In genomic region chr19:48907671-48908070, GRCh38 we compare ENCODE assay signal across 9 cellular contexts. TPM values are rescaled to one million over a fixed set of nuclear protein-coding genes. Genes with fewer than 3 reads are reported as not detected.
DNase-seq lines count a peak whose midpoint lies in the region; ATAC-seq, FAIRE-seq and TF ChIP-seq lines count a peak whose summit lies in the region.
"Had no signal": no experiment of that assay in that cellular context is flagged by ENCODE, and none has a peak within 500 bp of the region (broad histone marks: within the 10 kb centered on the region; RNA-seq: fewer than 3 reads in every experiment).

No MANE protein-coding gene starts in this region.

- no peak overlapping the region for H3K4me3 ChIP-seq in Caco-2 (ENCODE audit: low read depth, low read length)
- peak overlapping the region in 1 of 3 experiments; percentile 33; a peak in 2 of 6 replicates for H3K4me3 ChIP-seq in HepG2 (replicated peaks in 1 of 3; ENCODE audit: insufficient read depth in 1 of 3, low read depth in 2 of 3, low read length in 3 of 3)

- peak; percentile 32 to 79 for TF ChIP-seq EP300 in HepG2 (IDR thresholded peaks at IDR 0.05; ENCODE audit: low read depth in 2 of 2, low read length in 2 of 2)
- peak; percentile 52 for TF ChIP-seq EP300 in HepG2 (CRISPR knock-in tag; IDR thresholded peaks at IDR 0.05; ENCODE audit: borderline replicate concordance)

- no peaks in the 10 kb centered on the region for H3K27me3 ChIP-seq in Caco-2 (replicated peaks; ENCODE audit: control insufficient read depth, insufficient read depth, low read length)
- H3K27me3 ChIP-seq in HepG2 (ENCODE audit: control insufficient read depth in 1 of 2, insufficient read depth in 2 of 2, low read length in 2 of 2): no peaks in the 10 kb centered on the region
- H3K27me3 ChIP-seq: foreskin keratinocyte had no signal

- H3K36me3 ChIP-seq in Caco-2 (ENCODE audit: control insufficient read depth, insufficient read depth, low read length) (peaks cover 2% of the 10 kb centered on the region; the same call in 1 of the 2 replicates), HepG2 (replicated peaks in 1 of 2; ENCODE audit: control insufficient read depth in 1 of 2, insufficient read depth in 2 of 2, low read length in 2 of 2) (peaks cover 11 to 44% of the 10 kb centered on the region in 2 experiments)

- in situ Hi-C loops in HepG2 (cut with HindIII; ENCODE audit: extremely low pct_ligation_motif_present, low pct_unique_long_range_greater_than_20kb): no loop called here

- H2AFZ ChIP-seq in HepG2 (ENCODE audit: low read length): no peak overlapping the region

- H3K9ac ChIP-seq in HepG2 (ENCODE audit: insufficient read depth, low read depth, low read length): peak overlapping the region; percentile 40

- peak overlapping the region; percentile 39 for H3K4me3 Mint-ChIP-seq in Caco-2 (ENCODE audit: unreplicated experiment)
- no peak overlapping the region for H3K4me3 Mint-ChIP-seq in stimulated activated naive CD8-positive, alpha-beta T cell treated with anti-CD3 and anti-CD28 coated beads, Interleukin-15, amount 100 ng/mL, for 72 hours
- H3K4me3 Mint-ChIP-seq in activated naive CD4-positive, alpha-beta T cell treated with anti-CD3 and anti-CD28 coated beads for 36 hours: no peak overlapping the region
- H3K4me3 Mint-ChIP-seq: activated T-cell treated with anti-CD3 and anti-CD28 coated beads, Interleukin-2, amount 50 U/mL, for 4 hours had no signal

- H3K36me3 Mint-ChIP-seq in Caco-2 (ENCODE audit: insufficient read depth, unreplicated experiment): peaks cover 65% of the 10 kb centered on the region
- H3K36me3 Mint-ChIP-seq in activated naive CD4-positive, alpha-beta T cell treated with anti-CD3 and anti-CD28 coated beads for 36 hours (ENCODE audit: low read depth): peaks cover 50% of the 10 kb centered on the region

- TF ChIP-seq POLR2A in HepG2 (IDR thresholded peaks at IDR 0.05; ENCODE audit: insufficient read depth in 1 of 2, low read depth in 2 of 2, low read length in 2 of 2): no peak

- no peak for TF ChIP-seq RAD21 in HepG2 (CRISPR knock-in tag; IDR thresholded peaks at IDR 0.05)

- BruUV-seq in Caco-2 (replicated peaks; lab: Mats Ljungman, UMichigan) (no TSS peak), HepG2 (replicated peaks; lab: Mats Ljungman, UMichigan) (no TSS peak)

- POLR2A ChIA-PET in Caco-2 (lab: Charles Lee): no interaction called here
- POLR2A ChIA-PET in HepG2 (lab: Yijun Ruan, JAX): interaction anchor here (1.0 kb wide), 1 partner anchor 60 kb away, joined by 3 read pairs; no protein-coding TSS in a partner anchor

- ATAC-seq in HepG2: peak; percentile 93
- no peak for ATAC-seq in stimulated activated naive CD8-positive, alpha-beta T cell treated with anti-CD3 and anti-CD28 coated beads, Interleukin-15, amount 100 ng/mL, for 72 hours
- ATAC-seq: activated T-cell treated with anti-CD3 and anti-CD28 coated beads, Interleukin-2, amount 50 U/mL, for 4 hours; foreskin keratinocyte had no signal

- H3K4me1 Mint-ChIP-seq in Caco-2 (ENCODE audit: low read depth, unreplicated experiment): peaks cover 11% of the 10 kb centered on the region
- H3K4me1 Mint-ChIP-seq in stimulated activated naive CD8-positive, alpha-beta T cell treated with anti-CD3 and anti-CD28 coated beads, Interleukin-15, amount 100 ng/mL, for 72 hours: peaks cover 2% of the 10 kb centered on the region
- peaks cover under 1% of the 10 kb centered on the region for H3K4me1 Mint-ChIP-seq in activated naive CD4-positive, alpha-beta T cell treated with anti-CD3 and anti-CD28 coated beads for 36 hours (ENCODE audit: low read depth)

- H4K20me1 ChIP-seq in HepG2 (ENCODE audit: insufficient read depth, low read length): no peaks in the 10 kb centered on the region

- intact Hi-C loops in Caco-2 (cut with micrococcal nuclease; ENCODE audit: unreplicated experiment) (no loop called here), HepG2 (cut with micrococcal nuclease; ENCODE audit: unreplicated experiment) (loop anchor here (1.0 kb wide), 1 partner anchor 64 kb away; no protein-coding TSS in a partner anchor)
- intact Hi-C loops in activated naive CD4-positive, alpha-beta T cell treated with anti-CD3 and anti-CD28 coated beads for 36 hours (cut with micrococcal nuclease): no loop called here

- CTCF ChIA-PET in Caco-2 (lab: Charles Lee): no interaction called here
- CTCF ChIA-PET in HepG2 (lab: Yijun Ruan, JAX; ENCODE audit: low intra/inter-chr PET ratio, low total read pairs): no interaction called here
- CTCF ChIA-PET in activated naive CD4-positive, alpha-beta T cell treated with anti-CD3 and anti-CD28 coated beads for 36 hours (lab: Charles Lee): no interaction called here

- no peaks in the 10 kb centered on the region for H3K79me2 ChIP-seq in HepG2 (ENCODE audit: insufficient read depth, low read length)

- TF ChIP-seq CTCF in Caco-2 (IDR thresholded peaks at IDR 0.05; ENCODE audit: insufficient read depth in 1 of 2, low read depth in 1 of 2, low read length in 1 of 2, severe bottlenecking in 1 of 2, unreplicated experiment in 1 of 2): no peak
- no peak for TF ChIP-seq CTCF in HepG2 (CRISPR knock-in tag; IDR thresholded peaks at IDR 0.05)

- H3K27ac Mint-ChIP-seq in Caco-2 (ENCODE audit: unreplicated experiment): peak overlapping the region; percentile 71
- H3K27ac Mint-ChIP-seq in stimulated activated naive CD8-positive, alpha-beta T cell treated with anti-CD3 and anti-CD28 coated beads, Interleukin-15, amount 100 ng/mL, for 72 hours: no peak overlapping the region
- H3K27ac Mint-ChIP-seq in activated naive CD4-positive, alpha-beta T cell treated with anti-CD3 and anti-CD28 coated beads for 36 hours: no peak overlapping the region

- peak; percentile 93 for FAIRE-seq in HepG2 (lab: Jason Lieb, UNC)

- H3K27me3 Mint-ChIP-seq in Caco-2 (ENCODE audit: insufficient read depth, unreplicated experiment): no peaks in the 10 kb centered on the region
- H3K27me3 Mint-ChIP-seq in stimulated activated naive CD8-positive, alpha-beta T cell treated with anti-CD3 and anti-CD28 coated beads, Interleukin-15, amount 100 ng/mL, for 72 hours: no peaks in the 10 kb centered on the region
- H3K27me3 Mint-ChIP-seq in activated naive CD4-positive, alpha-beta T cell treated with anti-CD3 and anti-CD28 coated beads for 36 hours (ENCODE audit: low read depth): no peaks in the 10 kb centered on the region

- WGBS in HepG2 (ENCODE audit: low lambda C conversion rate): 2% methylated on average over 14 of the region's 14 CpGs

- DNase-seq in Caco-2 (peak; percentile 72 to 88), HepG2 (ENCODE audit: low spot score) (peak; percentile 83)
- no peak for DNase-seq in stimulated activated naive CD8-positive, alpha-beta T cell treated with anti-CD3 and anti-CD28 coated beads, Interleukin-15, amount 100 ng/mL, for 72 hours
- no peak for DNase-seq in activated naive CD4-positive, alpha-beta T cell treated with anti-CD3 and anti-CD28 coated beads for 36 hours
- DNase-seq: activated T-cell treated with anti-CD3 and anti-CD28 coated beads, Interleukin-2, amount 50 U/mL, for 4 hours; foreskin keratinocyte had no signal

- peaks cover 16% of the 10 kb centered on the region for H3K4me1 ChIP-seq in Caco-2
- peaks cover 22% of the 10 kb centered on the region for H3K4me1 ChIP-seq in HepG2 (ENCODE audit: insufficient read depth, low read length)
- H3K4me1 ChIP-seq: foreskin keratinocyte had no signal

- peak overlapping the region; percentile 77 for H3K27ac ChIP-seq in HepG2 (ENCODE audit: extremely low read length, insufficient read depth, low read length)
- H3K27ac ChIP-seq: foreskin keratinocyte had no signal

- peak overlapping the region; percentile 68 for H3K4me2 ChIP-seq in HepG2 (ENCODE audit: low read depth, low read length)

- H3K9me3 ChIP-seq in Caco-2: no peaks in the 10 kb centered on the region
- H3K9me3 ChIP-seq in HepG2 (ENCODE audit: low read length): no peaks in the 10 kb centered on the region

- no peaks in the 10 kb centered on the region for H3K9me3 Mint-ChIP-seq in Caco-2 (ENCODE audit: unreplicated experiment)
- H3K9me3 Mint-ChIP-seq in stimulated activated naive CD8-positive, alpha-beta T cell treated with anti-CD3 and anti-CD28 coated beads, Interleukin-15, amount 100 ng/mL, for 72 hours: no peaks in the 10 kb centered on the region
- no peaks in the 10 kb centered on the region for H3K9me3 Mint-ChIP-seq in activated naive CD4-positive, alpha-beta T cell treated with anti-CD3 and anti-CD28 coated beads for 36 hours
- H3K9me3 Mint-ChIP-seq: activated T-cell treated with anti-CD3 and anti-CD28 coated beads, Interleukin-2, amount 50 U/mL, for 4 hours had no signal

RNA-seq across cellular contexts. Expression of gene NUCB1, which starts 7.6 kb away (rescaled TPM):
- total RNA-seq in Caco-2 (2022): 140 and 142 TPM in 2 replicates
- 34.3 and 82.3 TPM in 2 replicates for total RNA-seq in HepG2 (2016; rRNA removed; fragmentation: Illumina TruSeq; extraction: Trizol)
- 9.0 and 9.7 TPM in 2 replicates for total RNA-seq in HepG2 (2016; cell fraction: cytosol; rRNA removed; fragmentation: Illumina TruSeq; extraction: Trizol; ENCODE audit: low read depth)
- total RNA-seq in HepG2 (2016; cell fraction: insoluble cytoplasmic fraction; rRNA removed; fragmentation: Illumina TruSeq; extraction: Trizol): 28.8 and 87.6 TPM in 2 replicates
- total RNA-seq in HepG2 (2016; cell fraction: membrane; rRNA removed; fragmentation: Illumina TruSeq; extraction: Trizol): 25.3 and 25.9 TPM in 2 replicates
- total RNA-seq in HepG2 (2016; cell fraction: nucleus; rRNA removed; fragmentation: Illumina TruSeq; extraction: Trizol): 82.3 and 93.1 TPM in 2 replicates
- polyA plus RNA-seq in HepG2 (2011; rRNA removed): 106 and 144 TPM in 2 replicates
- polyA plus RNA-seq in HepG2 (2011; cell fraction: cytosol; rRNA removed): 86.9 and 132 TPM in 2 replicates
- polyA plus RNA-seq in HepG2 (2011; cell fraction: nucleus; rRNA removed): 169 and 200 TPM in 2 replicates
- 83.2 and 101 TPM in 2 replicates for polyA plus RNA-seq in HepG2 (2012)
- 16.8 and 17.5 TPM in 2 replicates for polyA plus RNA-seq in HepG2 (2016; cell fraction: cytosol; fragmentation: Illumina TruSeq; extraction: Trizol; ENCODE audit: low read depth)
- 32.3 and 40.2 TPM in 2 replicates for polyA plus RNA-seq in HepG2 (2016; cell fraction: insoluble cytoplasmic fraction; fragmentation: Illumina TruSeq; extraction: Trizol; ENCODE audit: low read depth)
- 25.6 and 28.2 TPM in 2 replicates for polyA plus RNA-seq in HepG2 (2016; cell fraction: membrane; fragmentation: Illumina TruSeq; extraction: Trizol; ENCODE audit: low read depth)
- 164 and 172 TPM in 2 replicates for polyA plus RNA-seq in HepG2 (2016; cell fraction: nucleus; fragmentation: Illumina TruSeq; extraction: Trizol; ENCODE audit: insufficient read depth, low read depth)
- polyA minus RNA-seq in HepG2 (2011; rRNA and poly(A)+ RNA removed; ENCODE audit: low replicate concordance): 57.6 and 72.0 TPM in 2 replicates
- polyA minus RNA-seq in HepG2 (2011; cell fraction: cytosol; rRNA and poly(A)+ RNA removed): 40.4 and 44.8 TPM in 2 replicates
- polyA minus RNA-seq in HepG2 (2011; cell fraction: nucleus; rRNA and poly(A)+ RNA removed): 23.2 and 25.9 TPM in 2 replicates
- total RNA-seq in activated naive CD4-positive, alpha-beta T cell treated with anti-CD3 and anti-CD28 coated beads for 36 hours: 100 to 1,000 TPM; 172 to 182 TPM

RNA-seq across cellular contexts. Expression of gene TULP2, which starts 9.1 kb away (rescaled TPM):
- total RNA-seq in Caco-2 (2022) (0.61 and 1.1 TPM in 2 replicates), HepG2 (2016; rRNA removed; fragmentation: Illumina TruSeq; extraction: Trizol) (not detected in 2 replicates)
- total RNA-seq in HepG2 (2016; cell fraction: cytosol; rRNA removed; fragmentation: Illumina TruSeq; extraction: Trizol; ENCODE audit: low read depth): not detected in 2 replicates
- total RNA-seq in HepG2 (2016; cell fraction: insoluble cytoplasmic fraction; rRNA removed; fragmentation: Illumina TruSeq; extraction: Trizol): not detected in 2 replicates
- 0.12 TPM in 1 of 2 replicates, not detected in the other for total RNA-seq in HepG2 (2016; cell fraction: membrane; rRNA removed; fragmentation: Illumina TruSeq; extraction: Trizol)
- not detected in 2 replicates for total RNA-seq in HepG2 (2016; cell fraction: nucleus; rRNA removed; fragmentation: Illumina TruSeq; extraction: Trizol)
- polyA plus RNA-seq in HepG2 (2011; rRNA removed): 0.04 and 0.08 TPM in 2 replicates
- polyA plus RNA-seq in HepG2 (2011; cell fraction: cytosol; rRNA removed): 0.04 and 0.11 TPM in 2 replicates
- 0.23 and 0.24 TPM in 2 replicates for polyA plus RNA-seq in HepG2 (2011; cell fraction: nucleus; rRNA removed)
- 0.19 TPM in 1 of 2 replicates, not detected in the other for polyA plus RNA-seq in HepG2 (2012)
- polyA plus RNA-seq in HepG2 (2016; cell fraction: cytosol; fragmentation: Illumina TruSeq; extraction: Trizol; ENCODE audit: low read depth): not detected in 2 replicates
- not detected in 2 replicates for polyA plus RNA-seq in HepG2 (2016; cell fraction: insoluble cytoplasmic fraction; fragmentation: Illumina TruSeq; extraction: Trizol; ENCODE audit: low read depth)
- not detected in 2 replicates for polyA plus RNA-seq in HepG2 (2016; cell fraction: membrane; fragmentation: Illumina TruSeq; extraction: Trizol; ENCODE audit: low read depth)
- polyA plus RNA-seq in HepG2 (2016; cell fraction: nucleus; fragmentation: Illumina TruSeq; extraction: Trizol; ENCODE audit: insufficient read depth, low read depth): not detected in 2 replicates
- polyA minus RNA-seq in HepG2 (2011; rRNA and poly(A)+ RNA removed; ENCODE audit: low replicate concordance): 0.24 TPM in 1 of 2 replicates, not detected in the other
- not detected in 2 replicates for polyA minus RNA-seq in HepG2 (2011; cell fraction: cytosol; rRNA and poly(A)+ RNA removed)
- not detected in 2 replicates for polyA minus RNA-seq in HepG2 (2011; cell fraction: nucleus; rRNA and poly(A)+ RNA removed)
- total RNA-seq in activated naive CD4-positive, alpha-beta T cell treated with anti-CD3 and anti-CD28 coated beads for 36 hours: under 1 TPM; 0.54 to 0.81 TPM
- total RNA-seq: foreskin keratinocyte, kidney epithelial cell, urinary bladder had no signal
- polyA plus RNA-seq: neural cell had no signal

RNA-seq across cellular contexts. Expression of gene DHDH, which starts 25.8 kb away (rescaled TPM):
- total RNA-seq in Caco-2 (2022) (2.6 and 3.3 TPM in 2 replicates), HepG2 (2016; rRNA removed; fragmentation: Illumina TruSeq; extraction: Trizol) (0.13 and 0.29 TPM in 2 replicates)
- not detected in 2 replicates for total RNA-seq in HepG2 (2016; cell fraction: cytosol; rRNA removed; fragmentation: Illumina TruSeq; extraction: Trizol; ENCODE audit: low read depth)
- total RNA-seq in HepG2 (2016; cell fraction: insoluble cytoplasmic fraction; rRNA removed; fragmentation: Illumina TruSeq; extraction: Trizol): 0.30 TPM in 1 of 2 replicates, not detected in the other
- total RNA-seq in HepG2 (2016; cell fraction: membrane; rRNA removed; fragmentation: Illumina TruSeq; extraction: Trizol): not detected in 2 replicates
- not detected in 2 replicates for total RNA-seq in HepG2 (2016; cell fraction: nucleus; rRNA removed; fragmentation: Illumina TruSeq; extraction: Trizol)
- polyA plus RNA-seq in HepG2 (2011; rRNA removed): 0.91 and 1.9 TPM in 2 replicates
- 1.8 and 2.5 TPM in 2 replicates for polyA plus RNA-seq in HepG2 (2011; cell fraction: cytosol; rRNA removed)
- polyA plus RNA-seq in HepG2 (2011; cell fraction: nucleus; rRNA removed): 1.9 and 2.8 TPM in 2 replicates
- polyA plus RNA-seq in HepG2 (2012): 1.0 and 3.6 TPM in 2 replicates
- polyA plus RNA-seq in HepG2 (2016; cell fraction: cytosol; fragmentation: Illumina TruSeq; extraction: Trizol; ENCODE audit: low read depth): not detected in 2 replicates
- not detected in 2 replicates for polyA plus RNA-seq in HepG2 (2016; cell fraction: insoluble cytoplasmic fraction; fragmentation: Illumina TruSeq; extraction: Trizol; ENCODE audit: low read depth)
- not detected in 2 replicates for polyA plus RNA-seq in HepG2 (2016; cell fraction: membrane; fragmentation: Illumina TruSeq; extraction: Trizol; ENCODE audit: low read depth)
- polyA plus RNA-seq in HepG2 (2016; cell fraction: nucleus; fragmentation: Illumina TruSeq; extraction: Trizol; ENCODE audit: insufficient read depth, low read depth): not detected in 2 replicates
- polyA minus RNA-seq in HepG2 (2011; rRNA and poly(A)+ RNA removed; ENCODE audit: low replicate concordance): 0.37 and 0.50 TPM in 2 replicates
- polyA minus RNA-seq in HepG2 (2011; cell fraction: cytosol; rRNA and poly(A)+ RNA removed): not detected in 2 replicates
- polyA minus RNA-seq in HepG2 (2011; cell fraction: nucleus; rRNA and poly(A)+ RNA removed): 0.77 TPM in 1 of 2 replicates, not detected in the other
- total RNA-seq in activated naive CD4-positive, alpha-beta T cell treated with anti-CD3 and anti-CD28 coated beads for 36 hours: 1 to 10 TPM; 4.2 to 4.5 TPM
- total RNA-seq: activated T-cell treated with anti-CD3 and anti-CD28 coated beads, Interleukin-2, amount 50 U/mL, for 4 hours had no signal

RNA-seq across cellular contexts. Expression of gene PPP1R15A, which starts 35.5 kb away (rescaled TPM):
- total RNA-seq in Caco-2 (2022): 83.3 and 94.7 TPM in 2 replicates
- total RNA-seq in HepG2 (2016; rRNA removed; fragmentation: Illumina TruSeq; extraction: Trizol): 7.8 and 18.5 TPM in 2 replicates
- 7.7 and 7.9 TPM in 2 replicates for total RNA-seq in HepG2 (2016; cell fraction: cytosol; rRNA removed; fragmentation: Illumina TruSeq; extraction: Trizol; ENCODE audit: low read depth)
- total RNA-seq in HepG2 (2016; cell fraction: insoluble cytoplasmic fraction; rRNA removed; fragmentation: Illumina TruSeq; extraction: Trizol): 6.4 and 19.6 TPM in 2 replicates
- total RNA-seq in HepG2 (2016; cell fraction: membrane; rRNA removed; fragmentation: Illumina TruSeq; extraction: Trizol): 5.7 and 6.5 TPM in 2 replicates
- 25.9 and 29.7 TPM in 2 replicates for total RNA-seq in HepG2 (2016; cell fraction: nucleus; rRNA removed; fragmentation: Illumina TruSeq; extraction: Trizol)
- 15.2 and 15.6 TPM in 2 replicates for polyA plus RNA-seq in HepG2 (2011; rRNA removed)
- 10.5 and 12.8 TPM in 2 replicates for polyA plus RNA-seq in HepG2 (2011; cell fraction: cytosol; rRNA removed)
- 28.4 and 34.0 TPM in 2 replicates for polyA plus RNA-seq in HepG2 (2011; cell fraction: nucleus; rRNA removed)
- polyA plus RNA-seq in HepG2 (2012): 12.6 and 18.1 TPM in 2 replicates
- polyA plus RNA-seq in HepG2 (2016; cell fraction: cytosol; fragmentation: Illumina TruSeq; extraction: Trizol; ENCODE audit: low read depth): 2.1 and 2.4 TPM in 2 replicates
- polyA plus RNA-seq in HepG2 (2016; cell fraction: insoluble cytoplasmic fraction; fragmentation: Illumina TruSeq; extraction: Trizol; ENCODE audit: low read depth): 8.2 and 10.1 TPM in 2 replicates
- polyA plus RNA-seq in HepG2 (2016; cell fraction: membrane; fragmentation: Illumina TruSeq; extraction: Trizol; ENCODE audit: low read depth): 3.9 and 4.1 TPM in 2 replicates
- polyA plus RNA-seq in HepG2 (2016; cell fraction: nucleus; fragmentation: Illumina TruSeq; extraction: Trizol; ENCODE audit: insufficient read depth, low read depth): 36.9 and 39.2 TPM in 2 replicates
- 12.5 and 17.7 TPM in 2 replicates for polyA minus RNA-seq in HepG2 (2011; rRNA and poly(A)+ RNA removed; ENCODE audit: low replicate concordance)
- 9.8 and 12.8 TPM in 2 replicates for polyA minus RNA-seq in HepG2 (2011; cell fraction: cytosol; rRNA and poly(A)+ RNA removed)
- polyA minus RNA-seq in HepG2 (2011; cell fraction: nucleus; rRNA and poly(A)+ RNA removed): 34.6 and 36.1 TPM in 2 replicates
- total RNA-seq in activated naive CD4-positive, alpha-beta T cell treated with anti-CD3 and anti-CD28 coated beads for 36 hours: 10 to 100 TPM; 96.5 to 97.4 TPM

RNA-seq across cellular contexts. Expression of gene PLEKHA4, which starts 39.3 kb away (rescaled TPM):
- total RNA-seq in Caco-2 (2022) (3.9 and 5.6 TPM in 2 replicates), HepG2 (2016; rRNA removed; fragmentation: Illumina TruSeq; extraction: Trizol) (4.3 and 6.0 TPM in 2 replicates)
- 3.7 and 5.1 TPM in 2 replicates for total RNA-seq in HepG2 (2016; cell fraction: cytosol; rRNA removed; fragmentation: Illumina TruSeq; extraction: Trizol; ENCODE audit: low read depth)
- total RNA-seq in HepG2 (2016; cell fraction: insoluble cytoplasmic fraction; rRNA removed; fragmentation: Illumina TruSeq; extraction: Trizol): 3.0 and 5.6 TPM in 2 replicates
- 4.6 and 5.1 TPM in 2 replicates for total RNA-seq in HepG2 (2016; cell fraction: membrane; rRNA removed; fragmentation: Illumina TruSeq; extraction: Trizol)
- 5.1 and 5.4 TPM in 2 replicates for total RNA-seq in HepG2 (2016; cell fraction: nucleus; rRNA removed; fragmentation: Illumina TruSeq; extraction: Trizol)
- 4.8 and 6.0 TPM in 2 replicates for polyA plus RNA-seq in HepG2 (2011; rRNA removed)
- 2.3 and 4.7 TPM in 2 replicates for polyA plus RNA-seq in HepG2 (2011; cell fraction: cytosol; rRNA removed)
- 16.9 and 18.5 TPM in 2 replicates for polyA plus RNA-seq in HepG2 (2011; cell fraction: nucleus; rRNA removed)
- polyA plus RNA-seq in HepG2 (2012): 3.4 TPM in 2 replicates
- polyA plus RNA-seq in HepG2 (2016; cell fraction: cytosol; fragmentation: Illumina TruSeq; extraction: Trizol; ENCODE audit: low read depth): 1.3 and 2.3 TPM in 2 replicates
- polyA plus RNA-seq in HepG2 (2016; cell fraction: insoluble cytoplasmic fraction; fragmentation: Illumina TruSeq; extraction: Trizol; ENCODE audit: low read depth): 5.4 and 7.3 TPM in 2 replicates
- 3.8 and 5.1 TPM in 2 replicates for polyA plus RNA-seq in HepG2 (2016; cell fraction: membrane; fragmentation: Illumina TruSeq; extraction: Trizol; ENCODE audit: low read depth)
- polyA plus RNA-seq in HepG2 (2016; cell fraction: nucleus; fragmentation: Illumina TruSeq; extraction: Trizol; ENCODE audit: insufficient read depth, low read depth): 11.7 and 12.4 TPM in 2 replicates
- polyA minus RNA-seq in HepG2 (2011; rRNA and poly(A)+ RNA removed; ENCODE audit: low replicate concordance): 0.70 and 1.2 TPM in 2 replicates
- 3.6 TPM in 2 replicates for polyA minus RNA-seq in HepG2 (2011; cell fraction: cytosol; rRNA and poly(A)+ RNA removed)
- 1.7 and 3.1 TPM in 2 replicates for polyA minus RNA-seq in HepG2 (2011; cell fraction: nucleus; rRNA and poly(A)+ RNA removed)
- total RNA-seq in activated naive CD4-positive, alpha-beta T cell treated with anti-CD3 and anti-CD28 coated beads for 36 hours: 1 to 10 TPM; 8.3 to 8.8 TPM
- polyA plus RNA-seq: neural cell had no signal

Comparison
In these comparisons a context has a peak if more than half of its experiments do, and no peak if none do; other contexts are left out.
1. DNase-seq: peak in Caco-2 (2 of 2) and HepG2 (single experiment); none in stimulated activated naive CD8-positive, alpha-beta T cell treated with anti-CD3 and anti-CD28 coated beads, Interleukin-15, amount 100 ng/mL, for 72 hours (0 of 2) and activated naive CD4-positive, alpha-beta T cell treated with anti-CD3 and anti-CD28 coated beads for 36 hours (single experiment).